In the genomic region with DNA sequence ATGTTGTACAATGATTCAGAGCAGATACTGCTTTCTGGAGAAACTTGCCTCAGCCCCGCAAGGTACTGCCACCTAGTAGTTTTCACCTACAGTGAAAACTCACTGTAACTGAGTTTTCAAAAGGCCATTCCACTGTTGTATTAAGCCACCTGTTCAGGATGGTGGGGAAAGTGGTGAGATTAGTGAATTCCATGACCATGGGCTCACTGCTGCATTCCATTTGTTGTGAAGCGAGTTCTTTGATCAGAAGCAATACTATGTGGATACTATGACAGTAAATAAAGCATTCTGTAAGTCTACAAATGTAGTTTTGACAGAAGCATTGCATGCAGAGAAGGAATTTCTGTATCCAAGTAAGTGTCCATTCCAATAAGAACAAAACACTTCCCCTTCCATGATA, we compare ENCODE assay signal across 29 cellular contexts.
"Had no signal": no experiment of that assay in that cellular context is flagged by ENCODE, and none has a peak within 500 bp of the region (broad histone marks: within the 10 kb centered on the region; RNA-seq: fewer than 3 reads in every experiment).

No MANE protein-coding gene starts in this region.

- H3K27ac ChIP-seq: adrenal gland, cardiac muscle cell, VCaP had no signal

- H3K27me3 ChIP-seq: adrenal gland, cardiac muscle cell had no signal

- H3K36me3 ChIP-seq: adrenal gland, cardiac muscle cell had no signal

- H3K4me1 ChIP-seq: adrenal gland had no signal

- H3K4me3 ChIP-seq: adrenal gland, cardiac muscle cell had no signal

- DNase-seq: activated B cell treated with CpG ODN at 0.5 μM for 24 hours; activated CD4-positive, alpha-beta memory T cell treated with anti-CD3 and anti-CD28 coated beads for 36 hours; activated CD4-positive, alpha-beta T cell treated with anti-CD3 and anti-CD28 coated beads for 4 hours; activated CD4-positive, alpha-beta T cell treated with anti-CD3 and anti-CD28 coated beads, Interleukin-2, amount 10 ng/mL, durations not matched to agents 24 days and 14 days; activated CD4-positive, alpha-beta T cell treated with anti-CD3 and anti-CD28 coated beads, Interleukin-2, amount 50 U/mL, for 1 hour; activated CD4-positive, alpha-beta T cell treated with anti-CD3 and anti-CD28 coated beads, Interleukin-2, amount 50 U/mL, for 4 hours; activated CD4-positive, CD25-positive, alpha-beta regulatory T cell treated with anti-CD3 and anti-CD28 coated beads, Interleukin-2, amount 50 U/mL, for 72 hours; activated CD8-positive, alpha-beta memory T cell treated with anti-CD3 and anti-CD28 coated beads, Interleukin-2, amount 50 U/mL, for 4 hours; activated CD8-positive, alpha-beta T cell treated with anti-CD3 and anti-CD28 coated beads for 36 hours; activated effector memory CD4-positive, alpha-beta T cell treated with anti-CD3 and anti-CD28 coated beads, Interleukin-2, amount 50 U/mL, for 16 hours; activated gamma-delta T cell treated with Interleukin-2 at 50 U/mL for 16 hours; activated naive CD4-positive, alpha-beta T cell; activated naive CD4-positive, alpha-beta T cell treated with anti-CD3 and anti-CD28 coated beads for 36 hours; activated naive CD4-positive, alpha-beta T cell treated with anti-CD3 and anti-CD28 coated beads, Interleukin-2, amount 50 U/mL, for 16 hours; activated naive CD8-positive, alpha-beta T cell treated with anti-CD3 and anti-CD28 coated beads for 36 hours; activated T-cell treated with anti-CD3 and anti-CD28 coated beads for 4 hours; activated T-cell treated with anti-CD3 and anti-CD28 coated beads, Interleukin-2, amount 50 U/mL, for 1 hour; activated T-cell treated with anti-CD3 and anti-CD28 coated beads, Interleukin-2, amount 50 U/mL, for 4 hours; activated T-cell treated with anti-CD3 and anti-CD28 coated beads, Interleukin-2, amount 50 U/mL, for 72 hours; adrenal gland; amniotic stem cell; aorta; caudate nucleus; cerebellar nuclear complex; T-helper 1 cell; T-helper 2 cell; T-helper 9 cell had no signal

- H3K9me3 ChIP-seq: adrenal gland had no signal
